Comparison of ENCODE assay signal across 9 cellular contexts in the genomic region with DNA sequence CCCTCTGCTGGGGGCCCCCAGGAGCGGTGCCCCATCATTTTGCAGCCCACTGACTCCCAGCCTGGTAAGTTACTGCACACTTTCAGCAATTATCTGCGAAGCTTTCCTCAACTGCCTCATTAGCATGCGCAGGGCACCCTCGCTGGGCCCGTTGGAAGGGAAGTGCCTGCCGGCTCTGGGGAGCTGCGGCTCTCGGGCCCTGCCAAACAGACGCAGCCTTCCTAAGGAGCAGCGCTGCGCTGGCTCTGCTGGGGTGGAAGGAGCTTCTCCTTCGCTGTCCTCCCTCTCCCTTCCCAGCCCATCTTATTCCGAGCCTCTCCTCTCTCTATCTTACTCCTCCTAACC.
DNase-seq lines count a peak whose midpoint lies in the region; ATAC-seq, FAIRE-seq and TF ChIP-seq lines count a peak whose summit lies in the region.
"Had no signal": no experiment of that assay in that cellular context is flagged by ENCODE, and none has a peak within 500 bp of the region (broad histone marks: within the 10 kb centered on the region; RNA-seq: fewer than 3 reads in every experiment).

No MANE protein-coding gene starts in this region.

- H3K36me3 ChIP-seq in mammary epithelial cell (ENCODE audit: insufficient read depth, low read length) (no peaks in the 10 kb centered on the region), kidney (ENCODE audit: control insufficient read depth in 1 of 2, insufficient read depth in 2 of 2, low read length in 2 of 2) (no peaks in the 10 kb centered on the region)

- no peaks in the 10 kb centered on the region for H3K9me3 Mint-ChIP-seq in activated CD4-positive, alpha-beta T cell treated with anti-CD3 and anti-CD28 coated beads, Interleukin-2, amount 10 ng/mL, durations not matched to agents 7 days and 5 days

- peak overlapping the region; percentile 65 for H3K4me2 ChIP-seq in mammary epithelial cell (ENCODE audit: insufficient read depth, low read depth, low read length)

- TF ChIP-seq CTCF in mammary epithelial cell (conservative IDR thresholded peaks at IDR 0.05 in 1 of 2, IDR thresholded peaks at IDR 0.05 in 1 of 2; ENCODE audit: extremely low read depth in 1 of 2, insufficient read depth in 1 of 2, low read depth in 1 of 2, low read length in 2 of 2), result no peak
- no peak for TF ChIP-seq CTCF in kidney (IDR thresholded peaks at IDR 0.05; ENCODE audit: borderline replicate concordance, extremely low read depth, insufficient read depth)

- H3K27me3 ChIP-seq in mammary epithelial cell (ENCODE audit: insufficient read depth, low read length), result no peaks in the 10 kb centered on the region

- no peak overlapping the region for H3K9ac ChIP-seq in mammary epithelial cell (ENCODE audit: insufficient read depth, low read length)
- H3K9ac ChIP-seq in kidney (ENCODE audit: low read length in 2 of 2), result peak overlapping the region in 1 of 2 donors; percentile 35

- no peak overlapping the region for H3K27ac Mint-ChIP-seq in activated CD4-positive, alpha-beta T cell treated with anti-CD3 and anti-CD28 coated beads, Interleukin-2, amount 10 ng/mL, durations not matched to agents 7 days and 5 days

- no peak for FAIRE-seq in kidney (lab: Jason Lieb, UNC)
- FAIRE-seq: G401.6 had no signal

- CTCF ChIA-PET in activated CD4-positive, alpha-beta T cell treated with anti-CD3 and anti-CD28 coated beads, Interleukin-2, amount 10 ng/mL, durations not matched to agents 7 days and 5 days (lab: Charles Lee), result interaction anchor here (1.7 kb wide), 1 partner anchor 11 kb away, joined by 4 read pairs; no protein-coding TSS in a partner anchor
- CTCF ChIA-PET in mammary epithelial cell (lab: Charles Lee; ENCODE audit: low non-redundant PET), result no interaction called here

- H3K4me3 ChIP-seq in mammary epithelial cell (replicated peaks in 1 of 3; ENCODE audit: insufficient read depth in 1 of 3, low read depth in 2 of 3, low read length in 3 of 3), result peak overlapping the region in 1 of 3 experiments; percentile 22
- H3K4me3 ChIP-seq in kidney (ENCODE audit: low read length in 2 of 2), result peak overlapping the region; percentile 21 to 57

- intact Hi-C loops in mammary epithelial cell (cut with micrococcal nuclease), result no loop called here
- intact Hi-C loops in kidney (cut with DNase I), result no loop called here
- intact Hi-C loops in posterior vena cava (cut with DNase I), result no loop called here

- H3K27ac ChIP-seq in mammary epithelial cell (ENCODE audit: insufficient read depth, low read depth, low read length) (no peak overlapping the region), kidney (ENCODE audit: low read depth in 2 of 2, low read length in 2 of 2) (no peak overlapping the region)

- no peak overlapping the region for H3K4me3 Mint-ChIP-seq in activated CD4-positive, alpha-beta T cell treated with anti-CD3 and anti-CD28 coated beads, Interleukin-2, amount 10 ng/mL, durations not matched to agents 7 days and 5 days

- in situ Hi-C loops in mammary epithelial cell (cut with MboI; ENCODE audit: low sequenced_read_pairs in 2 of 2), result no loop called here

- H3K9me3 ChIP-seq in mammary epithelial cell (replicated peaks; ENCODE audit: insufficient read depth, low read length) (no peaks in the 10 kb centered on the region), kidney (ENCODE audit: control insufficient read depth in 1 of 2, low read length in 2 of 2) (no peaks in the 10 kb centered on the region)

- no peaks in the 10 kb centered on the region for H4K20me1 ChIP-seq in mammary epithelial cell (ENCODE audit: insufficient read depth, low read length)

- no peaks in the 10 kb centered on the region for H3K36me3 Mint-ChIP-seq in activated CD4-positive, alpha-beta T cell treated with anti-CD3 and anti-CD28 coated beads, Interleukin-2, amount 10 ng/mL, durations not matched to agents 7 days and 5 days (ENCODE audit: low read depth)

- WGBS in mammary epithelial cell (ENCODE audit: low coverage, missing lambda C conversion rate), result 15% methylated on average over 12 of the region's 13 CpGs

- H3K27me3 Mint-ChIP-seq in activated CD4-positive, alpha-beta T cell treated with anti-CD3 and anti-CD28 coated beads, Interleukin-2, amount 10 ng/mL, durations not matched to agents 7 days and 5 days, result peaks cover 45% of the 10 kb centered on the region

- peak; percentile 40 for ATAC-seq in stimulated activated naive CD8-positive, alpha-beta T cell treated with anti-CD3 and anti-CD28 coated beads, Interleukin-15, Interleukin-2, amounts not matched to agents 100 U/mL and 50 U/mL, for 24 hours
- ATAC-seq in GM21381 (IDR thresholded peaks at IDR 0.05; ENCODE audit: unreplicated experiment), result no peak

- dilution Hi-C loops in mammary epithelial cell (cut with HindIII; ENCODE audit: low sequenced_read_pairs), result loop anchor here (5.0 kb wide), 1 partner anchor 62 kb away; no protein-coding TSS in a partner anchor

- peaks cover 7% of the 10 kb centered on the region for H3K4me1 Mint-ChIP-seq in activated CD4-positive, alpha-beta T cell treated with anti-CD3 and anti-CD28 coated beads, Interleukin-2, amount 10 ng/mL, durations not matched to agents 7 days and 5 days

- H3K79me2 ChIP-seq in mammary epithelial cell (ENCODE audit: insufficient read depth, low read length), result no peaks in the 10 kb centered on the region

- no TSS peak for BruUV-seq in mammary epithelial cell (replicated peaks; lab: Mats Ljungman, UMichigan)

- H3K4me1 ChIP-seq in mammary epithelial cell (ENCODE audit: insufficient read depth, low read length) (peaks cover 5% of the 10 kb centered on the region), kidney (ENCODE audit: control insufficient read depth in 1 of 2, insufficient read depth in 1 of 2, low read depth in 1 of 2, low read length in 2 of 2) (peaks cover 3% of the 10 kb centered on the region in 2 donors)

- POLR2A ChIA-PET in activated CD4-positive, alpha-beta T cell treated with anti-CD3 and anti-CD28 coated beads, Interleukin-2, amount 10 ng/mL, durations not matched to agents 7 days and 5 days (lab: Charles Lee), result no interaction called here

- DNase-seq in activated CD4-positive, alpha-beta T cell treated with anti-CD3 and anti-CD28 coated beads, Interleukin-2, amount 50 U/mL, for 48 hours, result peak; percentile 4 to 17
- no peak for DNase-seq in activated CD4-positive, alpha-beta T cell treated with anti-CD3 and anti-CD28 coated beads, Interleukin-2, amount 10 ng/mL, durations not matched to agents 7 days and 5 days
- DNase-seq in mammary epithelial cell (peak; percentile 9), kidney (peak; percentile 75), posterior vena cava (ENCODE audit: low spot score) (no peak), HUDEP-2 (lab: John Stamatoyannopoulos, UW; ENCODE audit: unreplicated experiment in 76 of 76) (no peak)
- DNase-seq in stimulated activated naive CD8-positive, alpha-beta T cell treated with anti-CD3 and anti-CD28 coated beads, Interleukin-15, Interleukin-2, amounts not matched to agents 100 U/mL and 50 U/mL, for 24 hours, result peak; percentile 19

- H2AFZ ChIP-seq in mammary epithelial cell (ENCODE audit: low read depth, low read length), result peak overlapping the region; percentile 78

Comparison
In these comparisons a context has a peak if more than half of its experiments do, and no peak if none do; other contexts are left out.
1. DNase-seq: peak in activated CD4-positive, alpha-beta T cell treated with anti-CD3 and anti-CD28 coated beads, Interleukin-2, amount 50 U/mL, for 48 hours (2 of 2), mammary epithelial cell (single experiment), kidney (single experiment) and stimulated activated naive CD8-positive, alpha-beta T cell treated with anti-CD3 and anti-CD28 coated beads, Interleukin-15, Interleukin-2, amounts not matched to agents 100 U/mL and 50 U/mL, for 24 hours (single experiment); none in activated CD4-positive, alpha-beta T cell treated with anti-CD3 and anti-CD28 coated beads, Interleukin-2, amount 10 ng/mL, durations not matched to agents 7 days and 5 days (single experiment), posterior vena cava (single experiment) and HUDEP-2 (0 of 76).